In the genomic region with DNA sequence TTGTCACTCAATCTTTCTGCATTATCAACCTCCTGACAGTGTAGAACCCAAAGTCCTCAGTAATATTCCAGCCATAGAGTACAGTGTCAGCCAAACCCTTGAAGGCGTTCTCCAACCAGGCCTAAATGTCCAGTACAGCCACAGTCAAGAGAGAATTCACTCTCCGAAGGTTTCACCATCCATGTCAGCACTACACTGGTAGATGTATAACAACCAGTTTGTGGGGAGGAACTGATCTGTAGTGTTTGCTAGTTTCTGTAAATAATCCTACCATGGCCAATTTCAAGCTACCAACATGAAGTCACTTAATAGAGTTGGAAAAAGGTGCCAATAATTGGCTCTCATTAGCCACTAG, we compare ENCODE assay signal across 8 cellular contexts. TPM values are rescaled to one million over a fixed set of nuclear protein-coding genes. Genes with fewer than 3 reads are reported as not detected.
DNase-seq lines count a peak whose midpoint lies in the region; ATAC-seq and TF ChIP-seq lines count a peak whose summit lies in the region.

No MANE protein-coding gene starts in this region.

- H3K9ac ChIP-seq in HCT116 (ENCODE audit: low read length): peak overlapping the region; percentile 77
- H3K9ac ChIP-seq in SU-DHL-6 (ENCODE audit: low read length): peak overlapping the region; percentile 87; the same call in 1 of the 2 replicates

- H3K79me2 ChIP-seq in HCT116 (ENCODE audit: insufficient read depth, low read length) (peaks cover 34% of the 10 kb centered on the region), SU-DHL-6 (ENCODE audit: insufficient read depth, low read length) (peaks cover 16% of the 10 kb centered on the region)

- TF ChIP-seq RAD21 in HCT116 (IDR thresholded peaks at IDR 0.05; ENCODE audit: low read depth): no peak

- H2AFZ ChIP-seq in HCT116 (ENCODE audit: low read depth, low read length, poor library complexity, severe bottlenecking): no peak overlapping the region
- no peak overlapping the region for H2AFZ ChIP-seq in SU-DHL-6 (ENCODE audit: low read depth, low read length, severe bottlenecking)

- no TSS peak for BruUV-seq in HCT116 (replicated peaks; lab: Mats Ljungman, UMichigan)

- POLR2A ChIA-PET in HCT116 (lab: Charles Lee): interaction anchor here (1.1 to 1.2 kb wide), 2 partner anchors 12 to 26 kb away, joined by 3 to 6 read pairs; partner anchors contain the start of gene TINF2

- H3K4me3 ChIP-seq in HCT116 (replicated peaks in 1 of 2; ENCODE audit: low read depth in 1 of 2, low read length in 2 of 2) (peak overlapping the region; percentile 87 to 97), SU-DHL-6 (ENCODE audit: insufficient read depth, low read length, poor library complexity, severe bottlenecking) (no peak overlapping the region), fibroblast of the aortic adventitia (ENCODE audit: low read depth, low read length) (peak overlapping the region; percentile 88), spleen (peak overlapping the region in 2 of 8 donors; percentile 69 to 96), WERI-Rb-1 (ENCODE audit: low read depth, low read length) (no peak overlapping the region)

- DNase-seq in HCT116 (ENCODE audit: low read depth, low spot score) (no peak), fibroblast of the aortic adventitia (ENCODE audit: low read depth) (no peak), spleen (no peak), WERI-Rb-1 (no peak), germinal center (ENCODE audit: low spot score) (no peak), NCI-H226 (no peak), Kasumi-1 (lab: John Stamatoyannopoulos, UW) (no peak)

- H3K4me2 ChIP-seq in HCT116 (ENCODE audit: low read length) (peak overlapping the region; percentile 87), SU-DHL-6 (ENCODE audit: low read depth, low read length, poor library complexity, severe bottlenecking) (peak overlapping the region; percentile 59)

- TF ChIP-seq CTCF in HCT116 (IDR thresholded peaks at IDR 0.05 in 2 of 3, conservative IDR thresholded peaks at IDR 0.05 in 1 of 3; ENCODE audit: borderline replicate concordance in 1 of 3, insufficient read depth in 1 of 3, low read depth in 2 of 3, low read length in 2 of 3) (no peak), SU-DHL-6 (IDR thresholded peaks at IDR 0.05; ENCODE audit: insufficient read depth, low read length, poor library complexity, severe bottlenecking) (no peak), fibroblast of the aortic adventitia (IDR thresholded peaks at IDR 0.05; ENCODE audit: insufficient read depth, low read length) (no peak), spleen (IDR thresholded peaks at IDR 0.05 in 8 of 11, conservative IDR thresholded peaks at IDR 0.05 in 3 of 11) (no peak), WERI-Rb-1 (IDR thresholded peaks at IDR 0.05; ENCODE audit: low read depth, low read length) (no peak)

- RAD21 ChIA-PET in HCT116 (lab: Charles Lee; ENCODE audit: low non-redundant PET in 1 of 2, low total read pairs in 2 of 2, uncharacterized antibody in 2 of 2, unreplicated experiment in 2 of 2): no interaction called here

- peak overlapping the region; percentile 88 for H3K27ac ChIP-seq in HCT116 (ENCODE audit: low read depth, low read length)
- 0 out of 2 replicates have a peak overlapping the region, but pooled peaks have one; percentile 74 for H3K27ac ChIP-seq in SU-DHL-6 (ENCODE audit: low read depth, low read length)
- peak overlapping the region; percentile 91 to 99 (median 96) for H3K27ac ChIP-seq in spleen
- H3K27ac ChIP-seq in WERI-Rb-1: no peak overlapping the region

- peaks cover 0 to 2% of the 10 kb centered on the region in 2 experiments; a peak in 1 of 4 replicates for H3K36me3 ChIP-seq in HCT116 (ENCODE audit: control insufficient read depth in 1 of 2, insufficient read depth in 2 of 2, low read length in 2 of 2)
- no peaks in the 10 kb centered on the region for H3K36me3 ChIP-seq in SU-DHL-6 (ENCODE audit: low read length)
- H3K36me3 ChIP-seq in spleen: peaks cover 0 to 34% (median 10%) of the 10 kb centered on the region in 6 donors
- H3K36me3 ChIP-seq in WERI-Rb-1: no peaks in the 10 kb centered on the region; the same call in 1 of the 2 replicates

- H3K9me2 ChIP-seq in HCT116 (ENCODE audit: insufficient read depth) (no peaks in the 10 kb centered on the region), SU-DHL-6 (replicated peaks; ENCODE audit: insufficient read depth, low read length) (no peaks in the 10 kb centered on the region)

- CTCF ChIA-PET in HCT116 (lab: Charles Lee): interaction anchor here (0.9 to 1.5 kb wide), 5 partner anchors 12 to 83 kb away, joined by 3 to 10 read pairs (median 4); partner anchors contain the start of genes DHRS1, IRF9, NOP9 and RABGGTA

- H3K4me1 ChIP-seq in HCT116 (ENCODE audit: control insufficient read depth in 1 of 2, insufficient read depth in 2 of 2, low read length in 2 of 2) (peaks cover 22 to 29% of the 10 kb centered on the region in 2 experiments), spleen (peaks cover 24 to 48% (median 43%) of the 10 kb centered on the region in 6 donors)

- intact Hi-C loops in HCT116 (cut with micrococcal nuclease) (loop anchor here (1.0 to 10.0 kb wide), 3 partner anchors 16 to 218 kb away; partner anchors contain the start of genes GMPR2 and NEDD8), spleen (cut with DNase I; ENCODE audit: low total_unique reads) (no loop called here)

- 83 to 92% (median 88%) methylated on average over 2 of the region's 2 CpGs for WGBS in spleen, 5 donors

- peaks cover 26% of the 10 kb centered on the region for H3F3A ChIP-seq in SU-DHL-6 (ENCODE audit: insufficient read depth)

- no peaks in the 10 kb centered on the region for H3K9me3 ChIP-seq in HCT116 (ENCODE audit: control insufficient read depth in 1 of 2, insufficient read depth in 1 of 2, low read depth in 1 of 2, low read length in 2 of 2)
- no peaks in the 10 kb centered on the region for H3K9me3 ChIP-seq in SU-DHL-6 (ENCODE audit: insufficient read depth, low read length)
- H3K9me3 ChIP-seq in spleen: no peaks in the 10 kb centered on the region
- no peaks in the 10 kb centered on the region for H3K9me3 ChIP-seq in WERI-Rb-1 (ENCODE audit: severe bottlenecking)

- ATAC-seq in HCT116: no peak

- H4K20me1 ChIP-seq in HCT116 (ENCODE audit: insufficient read depth): no peaks in the 10 kb centered on the region
- H4K20me1 ChIP-seq in SU-DHL-6 (ENCODE audit: low read depth, low read length): no peaks in the 10 kb centered on the region

- TF ChIP-seq POLR2A in HCT116 (IDR thresholded peaks at IDR 0.05; ENCODE audit: borderline replicate concordance, extremely low read depth, insufficient read depth, insufficient read length) (no peak), spleen (IDR thresholded peaks at IDR 0.05) (no peak)

- H3K27me3 ChIP-seq in HCT116 (ENCODE audit: insufficient read depth, low read length) (no peaks in the 10 kb centered on the region), SU-DHL-6 (ENCODE audit: low read length) (no peaks in the 10 kb centered on the region), spleen (replicated peaks in 1 of 7) (no peaks in the 10 kb centered on the region), WERI-Rb-1 (ENCODE audit: insufficient read depth, low read depth, severe bottlenecking) (no peaks in the 10 kb centered on the region)

TF ChIP-seq in HCT116, 20 proteins besides CTCF, POLR2A, EP300 and RAD21 (continues in another document):
- no peak for TF ChIP-seq JUND (IDR thresholded peaks at IDR 0.05)
- TF ChIP-seq EZH2 (IDR thresholded peaks at IDR 0.05): no peak
- TF ChIP-seq, protein P1, sequence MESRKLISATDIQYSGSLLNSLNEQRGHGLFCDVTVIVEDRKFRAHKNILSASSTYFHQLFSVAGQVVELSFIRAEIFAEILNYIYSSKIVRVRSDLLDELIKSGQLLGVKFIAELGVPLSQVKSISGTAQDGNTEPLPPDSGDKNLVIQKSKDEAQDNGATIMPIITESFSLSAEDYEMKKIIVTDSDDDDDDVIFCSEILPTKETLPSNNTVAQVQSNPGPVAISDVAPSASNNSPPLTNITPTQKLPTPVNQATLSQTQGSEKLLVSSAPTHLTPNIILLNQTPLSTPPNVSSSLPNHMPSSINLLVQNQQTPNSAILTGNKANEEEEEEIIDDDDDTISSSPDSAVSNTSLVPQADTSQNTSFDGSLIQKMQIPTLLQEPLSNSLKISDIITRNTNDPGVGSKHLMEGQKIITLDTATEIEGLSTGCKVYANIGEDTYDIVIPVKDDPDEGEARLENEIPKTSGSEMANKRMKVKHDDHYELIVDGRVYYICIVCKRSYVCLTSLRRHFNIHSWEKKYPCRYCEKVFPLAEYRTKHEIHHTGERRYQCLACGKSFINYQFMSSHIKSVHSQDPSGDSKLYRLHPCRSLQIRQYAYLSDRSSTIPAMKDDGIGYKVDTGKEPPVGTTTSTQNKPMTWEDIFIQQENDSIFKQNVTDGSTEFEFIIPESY (IDR thresholded peaks at IDR 0.05; ENCODE audit: extremely low read depth, insufficient replicate concordance, low read length): no peak
- TF ChIP-seq SIN3A (IDR thresholded peaks at IDR 0.05; ENCODE audit: low read depth): no peak
- no peak for TF ChIP-seq CBX3 (IDR thresholded peaks at IDR 0.05; ENCODE audit: low read depth)
- no peak for TF ChIP-seq ZFX (IDR thresholded peaks at IDR 0.05)
- no peak for TF ChIP-seq FOSL1 (IDR thresholded peaks at IDR 0.05; ENCODE audit: low read depth)

RNA-seq across cellular contexts. Expression of gene MDP1, which starts 0.5 kb away (rescaled TPM):
- 15.9 TPM for total RNA-seq in HCT116 (2021; ENCODE audit: unreplicated experiment)
- 17.0 and 20.9 TPM in 2 replicates for polyA plus RNA-seq in HCT116 (2012)
- 11.8 and 23.2 TPM in 2 replicates for total RNA-seq in fibroblast of the aortic adventitia (ENCODE audit: low replicate concordance)
- total RNA-seq in spleen: 10 to 100 TPM; 11.0 to 25.5 (median 17.6) TPM
- 10 to 100 TPM; 30.2 to 39.6 (median 33.6) TPM for polyA plus RNA-seq in spleen

RNA-seq across cellular contexts. Expression of gene CHMP4A, which starts 3.0 kb away (rescaled TPM):
- total RNA-seq in HCT116 (2021; ENCODE audit: unreplicated experiment) (34.6 TPM), fibroblast of the aortic adventitia (ENCODE audit: low replicate concordance) (70.7 and 159 TPM in 2 replicates), spleen (10 to 100 TPM; 53.3 to 71.7 (median 61.9) TPM)
- polyA plus RNA-seq in HCT116 (2012): 52.0 and 53.9 TPM in 2 replicates
- polyA plus RNA-seq in spleen: 100 to 1,000 TPM; 106 to 149 (median 132) TPM

RNA-seq across cellular contexts. Expression of gene TSSK4, which starts 10.8 kb away (rescaled TPM):
- 0.32 TPM for total RNA-seq in HCT116 (2021; ENCODE audit: unreplicated experiment)
- 2.3 and 2.6 TPM in 2 replicates for polyA plus RNA-seq in HCT116 (2012)
- 0.27 TPM in 1 of 2 replicates, not detected in the other for total RNA-seq in fibroblast of the aortic adventitia (ENCODE audit: low replicate concordance)
- total RNA-seq in spleen: 1 to 10 TPM in 1 of 7 donors, under 1 TPM in 4, not detected in 2; 0.44 to 1.4 (median 0.61) TPM
- polyA plus RNA-seq in spleen: not detected

RNA-seq across cellular contexts. Expression of gene NEDD8, which starts 15.8 kb away (rescaled TPM):
- total RNA-seq in HCT116 (2021; ENCODE audit: unreplicated experiment) (178 TPM), fibroblast of the aortic adventitia (ENCODE audit: low replicate concordance) (38.8 and 136 TPM in 2 replicates), spleen (100 to 1,000 TPM in 6 of 7 donors, 10 to 100 TPM in 1; 98.6 to 137 (median 122) TPM)
- 240 and 279 TPM in 2 replicates for polyA plus RNA-seq in HCT116 (2012)
- polyA plus RNA-seq in spleen: 100 to 1,000 TPM; 164 to 237 (median 228) TPM

RNA-seq across cellular contexts. Expression of gene GMPR2, which starts 16.4 kb away (rescaled TPM):
- total RNA-seq in HCT116 (2021; ENCODE audit: unreplicated experiment) (66.9 TPM), fibroblast of the aortic adventitia (ENCODE audit: low replicate concordance) (53.6 and 207 TPM in 2 replicates), spleen (10 to 100 TPM; 57.0 to 85.6 (median 82.6) TPM)
- polyA plus RNA-seq in HCT116 (2012): 74.2 and 77.1 TPM in 2 replicates
- polyA plus RNA-seq in spleen: 10 to 100 TPM; 42.2 to 57.9 (median 50.3) TPM

Comparison
In these comparisons a context has a peak if more than half of its experiments do, and no peak if none do; other contexts are left out.
1. H3K4me3 ChIP-seq: peak in HCT116 (2 of 2) and fibroblast of the aortic adventitia (single experiment); none in SU-DHL-6 (single experiment) and WERI-Rb-1 (single experiment).